25 cellular contexts compared by ENCODE assay signal in the genomic region with DNA sequence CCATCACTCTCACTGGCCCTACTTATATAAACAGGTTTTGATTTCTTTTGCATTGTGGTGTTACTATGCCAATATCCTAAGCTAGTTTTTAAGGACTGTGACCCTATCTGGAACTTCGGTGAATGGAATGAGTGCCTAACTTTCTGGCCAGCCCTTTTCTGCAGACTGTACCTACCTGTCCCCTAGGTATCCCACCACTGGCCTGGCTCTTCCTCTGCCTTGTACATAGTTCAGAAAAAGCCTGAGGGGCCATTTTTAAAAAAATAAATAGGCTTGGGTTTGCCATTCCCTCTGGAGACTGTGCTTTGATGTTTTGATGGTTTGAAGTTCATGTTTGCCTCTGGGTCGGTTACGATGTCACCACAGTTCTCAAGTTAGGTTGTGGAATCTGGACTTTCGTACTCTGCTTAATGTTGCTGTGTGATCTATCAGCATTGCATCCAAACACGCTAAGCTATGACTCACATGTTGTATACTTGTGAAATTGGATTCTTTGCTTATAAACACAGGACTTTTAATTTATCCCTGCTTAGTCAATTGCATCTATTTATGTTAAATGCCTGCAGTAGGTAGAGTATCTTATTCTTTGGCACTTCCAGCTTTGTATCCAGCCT.
DNase-seq lines count a peak whose midpoint lies in the region; ATAC-seq, FAIRE-seq and TF ChIP-seq lines count a peak whose summit lies in the region.
"Had no signal": no experiment of that assay in that cellular context is flagged by ENCODE, and none has a peak within 500 bp of the region (broad histone marks: within the 10 kb centered on the region; RNA-seq: fewer than 3 reads in every experiment).

No MANE protein-coding gene starts in this region.

- no TSS peak for BruUV-seq in HepG2 (replicated peaks; lab: Mats Ljungman, UMichigan)

- H3K4me3 ChIP-seq in cardiac fibroblast (replicated peaks in 1 of 2; ENCODE audit: low read depth in 2 of 2, low read length in 2 of 2) (no peak overlapping the region), HepG2 (replicated peaks in 1 of 3; ENCODE audit: insufficient read depth in 1 of 3, low read depth in 2 of 3, low read length in 3 of 3) (peak overlapping the region in 1 of 3 experiments; percentile 34; a peak in 1 of 6 replicates)
- H3K4me3 ChIP-seq in CD4-positive, alpha-beta memory T cell (ENCODE audit: low read length in 2 of 2), result no peak overlapping the region
- H3K4me3 ChIP-seq: ascending aorta, gastroesophageal sphincter, left ventricle myocardium inferior, Peyer's patch, testis had no signal

- WGBS in HepG2 (ENCODE audit: low lambda C conversion rate), result 2% methylated on average over 5 of the region's 5 CpGs

- intact Hi-C loops in HepG2 (cut with micrococcal nuclease; ENCODE audit: unreplicated experiment), result loop anchor here (2.0 to 10.0 kb wide), 2 partner anchors 182 to 1466 kb away; a partner anchor contains a TSS
- intact Hi-C loops in CD4-positive, alpha-beta memory T cell (cut with micrococcal nuclease), result no loop called here

- no peak overlapping the region for H3K4me3 Mint-ChIP-seq in CD4-positive, alpha-beta memory T cell
- H3K4me3 Mint-ChIP-seq: activated CD8-positive, alpha-beta T cell treated with anti-CD3 and anti-CD28 coated beads, Interleukin-2, amount 10 ng/mL, durations not matched to agents 7 days and 5 days; activated naive CD4-positive, alpha-beta T cell treated with anti-CD3 and anti-CD28 coated beads, Interleukin-2, amount 10 ng/mL, durations not matched to agents 7 days and 5 days; activated T-cell treated with anti-CD3 and anti-CD28 coated beads, Interleukin-2, amount 50 U/mL, for 24 hours; CD8-positive, alpha-beta T cell; stimulated activated effector memory CD8-positive, alpha-beta T cell treated with anti-CD3 and anti-CD28 coated beads, Interleukin-12 subunit alpha, Interleukin-12 subunit beta, amount 100 ng/mL, for 72 hours had no signal

- no peaks in the 10 kb centered on the region for H3K4me1 Mint-ChIP-seq in CD4-positive, alpha-beta memory T cell
- H3K4me1 Mint-ChIP-seq: activated naive CD4-positive, alpha-beta T cell treated with anti-CD3 and anti-CD28 coated beads, Interleukin-2, amount 10 ng/mL, durations not matched to agents 7 days and 5 days; stimulated activated effector memory CD8-positive, alpha-beta T cell treated with anti-CD3 and anti-CD28 coated beads, Interleukin-12 subunit alpha, Interleukin-12 subunit beta, amount 100 ng/mL, for 72 hours had no signal

- H2AFZ ChIP-seq in HepG2 (ENCODE audit: low read length), result peak overlapping the region; percentile 13

- H3K27me3 Mint-ChIP-seq in CD4-positive, alpha-beta memory T cell, result no peaks in the 10 kb centered on the region
- H3K27me3 Mint-ChIP-seq: activated naive CD4-positive, alpha-beta T cell treated with anti-CD3 and anti-CD28 coated beads, Interleukin-2, amount 10 ng/mL, durations not matched to agents 7 days and 5 days; activated T-cell treated with anti-CD3 and anti-CD28 coated beads, Interleukin-2, amount 50 U/mL, for 24 hours had no signal

- peak overlapping the region; percentile 64 for H3K4me2 ChIP-seq in HepG2 (ENCODE audit: low read depth, low read length)

- ATAC-seq in HepG2 (peak; percentile 95), GM18498 (IDR thresholded peaks at IDR 0.05; ENCODE audit: unreplicated experiment) (no peak)
- ATAC-seq: activated CD8-positive, alpha-beta T cell treated with anti-CD3 and anti-CD28 coated beads, Interleukin-2, amount 10 ng/mL, durations not matched to agents 7 days and 5 days; CD8-positive, alpha-beta T cell; gastroesophageal sphincter; stimulated activated effector memory CD8-positive, alpha-beta T cell treated with anti-CD3 and anti-CD28 coated beads, Interleukin-12 subunit alpha, Interleukin-12 subunit beta, amount 100 ng/mL, for 72 hours had no signal

- H3K36me3 ChIP-seq in HepG2 (replicated peaks in 1 of 2; ENCODE audit: control insufficient read depth in 1 of 2, insufficient read depth in 2 of 2, low read length in 2 of 2), result no peaks in the 10 kb centered on the region
- no peaks in the 10 kb centered on the region for H3K36me3 ChIP-seq in CD4-positive, alpha-beta memory T cell (ENCODE audit: insufficient read depth, low read length)
- H3K36me3 ChIP-seq: ascending aorta, gastroesophageal sphincter, left ventricle myocardium inferior, Peyer's patch had no signal

- FAIRE-seq in HepG2 (lab: Jason Lieb, UNC), result peak; percentile 96
- FAIRE-seq: colon had no signal

- H3K36me3 Mint-ChIP-seq in CD4-positive, alpha-beta memory T cell, result no peaks in the 10 kb centered on the region
- H3K36me3 Mint-ChIP-seq: activated naive CD4-positive, alpha-beta T cell treated with anti-CD3 and anti-CD28 coated beads, Interleukin-2, amount 10 ng/mL, durations not matched to agents 7 days and 5 days; CD8-positive, alpha-beta T cell; stimulated activated effector memory CD8-positive, alpha-beta T cell treated with anti-CD3 and anti-CD28 coated beads, Interleukin-12 subunit alpha, Interleukin-12 subunit beta, amount 100 ng/mL, for 72 hours had no signal

- in situ Hi-C loops in HepG2 (cut with HindIII; ENCODE audit: extremely low pct_ligation_motif_present, low pct_unique_long_range_greater_than_20kb) (no loop called here), ACHN (cut with HindIII; ENCODE audit: low pct_ligation_motif_present, low pct_unique_long_range_greater_than_20kb, low sequenced_read_pairs) (no loop called here)

- no peaks in the 10 kb centered on the region for H3K27me3 ChIP-seq in HepG2 (ENCODE audit: control insufficient read depth in 1 of 2, insufficient read depth in 2 of 2, low read length in 2 of 2)
- H3K27me3 ChIP-seq in CD4-positive, alpha-beta memory T cell (ENCODE audit: insufficient read depth, low read length), result no peaks in the 10 kb centered on the region
- H3K27me3 ChIP-seq: ascending aorta, gastroesophageal sphincter, Peyer's patch, testis had no signal

- H3K9me3 Mint-ChIP-seq in CD4-positive, alpha-beta memory T cell, result peaks cover 0 to 3% (median 0%) of the 10 kb centered on the region in 8 donors
- H3K9me3 Mint-ChIP-seq: activated naive CD4-positive, alpha-beta T cell treated with anti-CD3 and anti-CD28 coated beads, Interleukin-2, amount 10 ng/mL, durations not matched to agents 7 days and 5 days; activated T-cell treated with anti-CD3 and anti-CD28 coated beads, Interleukin-2, amount 50 U/mL, for 24 hours; CD8-positive, alpha-beta T cell had no signal

- H3K9ac ChIP-seq in HepG2 (ENCODE audit: insufficient read depth, low read depth, low read length), result peak overlapping the region; percentile 60

- TF ChIP-seq CTCF in AG09319 (IDR thresholded peaks at IDR 0.05; ENCODE audit: low read depth, low read length) (no peak), cardiac fibroblast (IDR thresholded peaks at IDR 0.05; ENCODE audit: low read depth, low read length) (no peak), HepG2 (CRISPR knock-in tag; IDR thresholded peaks at IDR 0.05) (no peak)

- H3K9me3 ChIP-seq in HepG2 (ENCODE audit: low read length), result no peaks in the 10 kb centered on the region
- H3K9me3 ChIP-seq in CD4-positive, alpha-beta memory T cell (ENCODE audit: control insufficient read depth in 1 of 2, low read length in 2 of 2), result no peaks in the 10 kb centered on the region
- H3K9me3 ChIP-seq: ascending aorta, gastroesophageal sphincter, left ventricle myocardium inferior, Peyer's patch, testis had no signal

- peaks cover 86% of the 10 kb centered on the region for H3K4me1 ChIP-seq in HepG2 (ENCODE audit: insufficient read depth, low read length)
- H3K4me1 ChIP-seq in CD4-positive, alpha-beta memory T cell (ENCODE audit: insufficient read depth, low read length), result no peaks in the 10 kb centered on the region
- H3K4me1 ChIP-seq: gastroesophageal sphincter, testis had no signal

- no peaks in the 10 kb centered on the region for H4K20me1 ChIP-seq in HepG2 (ENCODE audit: insufficient read depth, low read length)

- no peaks in the 10 kb centered on the region for H3K79me2 ChIP-seq in HepG2 (ENCODE audit: insufficient read depth, low read length)

- CTCF ChIA-PET in HepG2 (lab: Yijun Ruan, JAX; ENCODE audit: low intra/inter-chr PET ratio, low total read pairs), result no interaction called here
- CTCF ChIA-PET in CD4-positive, alpha-beta memory T cell (lab: Charles Lee; ENCODE audit: partially characterized antibody), result no interaction called here

- TF ChIP-seq EP300 in HepG2 (IDR thresholded peaks at IDR 0.05; ENCODE audit: low read depth in 2 of 2, low read length in 2 of 2), result peak; percentile 88 to 99
- TF ChIP-seq EP300 in HepG2 (CRISPR knock-in tag; IDR thresholded peaks at IDR 0.05; ENCODE audit: borderline replicate concordance), result peak; percentile 96

- DNase-seq in AG09319 (ENCODE audit: extremely low read depth, low read depth) (peak; percentile 41), HuH-7.5 (ENCODE audit: low spot score) (peak; percentile 3), cardiac fibroblast (ENCODE audit: low read depth in 2 of 2) (peak; percentile 3 to 18), HepG2 (ENCODE audit: low spot score) (peak; percentile 99), OCI-M2 (lab: John Stamatoyannopoulos, UW; ENCODE audit: unreplicated experiment) (no peak), ACHN (no peak)
- no peak for DNase-seq in CD4-positive, alpha-beta memory T cell
- DNase-seq: activated CD8-positive, alpha-beta T cell treated with anti-CD3 and anti-CD28 coated beads, Interleukin-2, amount 10 ng/mL, durations not matched to agents 7 days and 5 days; activated naive CD4-positive, alpha-beta T cell treated with anti-CD3 and anti-CD28 coated beads, Interleukin-2, amount 10 ng/mL, durations not matched to agents 7 days and 5 days; activated T-cell treated with anti-CD3 and anti-CD28 coated beads, Interleukin-2, amount 50 U/mL, for 24 hours; CD8-positive, alpha-beta T cell; left ventricle myocardium inferior; MM.1S; NCI-H226; nucleus accumbens; Peyer's patch; retina; stimulated activated CD4-positive, alpha-beta T cell treated with anti-CD3 and anti-CD28 coated beads, Interleukin-15, amount 100 ng/mL, for 24 hours; T-helper 9 cell; testis had no signal

- H3K27ac Mint-ChIP-seq in CD4-positive, alpha-beta memory T cell, result no peak overlapping the region
- H3K27ac Mint-ChIP-seq: activated CD8-positive, alpha-beta T cell treated with anti-CD3 and anti-CD28 coated beads, Interleukin-2, amount 10 ng/mL, durations not matched to agents 7 days and 5 days; activated naive CD4-positive, alpha-beta T cell treated with anti-CD3 and anti-CD28 coated beads, Interleukin-2, amount 10 ng/mL, durations not matched to agents 7 days and 5 days; activated T-cell treated with anti-CD3 and anti-CD28 coated beads, Interleukin-2, amount 50 U/mL, for 24 hours; CD8-positive, alpha-beta T cell; stimulated activated effector memory CD8-positive, alpha-beta T cell treated with anti-CD3 and anti-CD28 coated beads, Interleukin-12 subunit alpha, Interleukin-12 subunit beta, amount 100 ng/mL, for 72 hours had no signal

- TF ChIP-seq RAD21 in HepG2 (CRISPR knock-in tag; IDR thresholded peaks at IDR 0.05), result 0 out of 2 replicates have a peak, but pooled peaks have one; percentile 31

- peak in 1 of 2 experiments; percentile 65; a peak in 1 of 4 replicates for TF ChIP-seq POLR2A in HepG2 (IDR thresholded peaks at IDR 0.05; ENCODE audit: insufficient read depth in 1 of 2, low read depth in 2 of 2, low read length in 2 of 2)

- peak overlapping the region; percentile 93 for H3K27ac ChIP-seq in HepG2 (ENCODE audit: extremely low read length, insufficient read depth, low read length)
- H3K27ac ChIP-seq in CD4-positive, alpha-beta memory T cell (ENCODE audit: low read depth, low read length), result no peak overlapping the region
- H3K27ac ChIP-seq: ascending aorta, gastroesophageal sphincter, left ventricle myocardium inferior, Peyer's patch, testis had no signal

- POLR2A ChIA-PET in HepG2 (lab: Yijun Ruan, JAX), result interaction anchor here (0.8 to 1.2 kb wide), 6 partner anchors 16 to 784 kb away, joined by 3 to 4 read pairs (median 3); a partner anchor contains a TSS
- POLR2A ChIA-PET in CD4-positive, alpha-beta memory T cell (lab: Charles Lee; ENCODE audit: partially characterized antibody), result no interaction called here

Comparison
In these comparisons a context has a peak if more than half of its experiments do, and no peak if none do; other contexts are left out.
1. DNase-seq: peak in AG09319 (single experiment), HuH-7.5 (single experiment), cardiac fibroblast (2 of 2) and HepG2 (single experiment); none in OCI-M2 (single experiment), ACHN (single experiment) and CD4-positive, alpha-beta memory T cell (0 of 5).